13 cellular contexts compared by ENCODE assay signal in the genomic region with DNA sequence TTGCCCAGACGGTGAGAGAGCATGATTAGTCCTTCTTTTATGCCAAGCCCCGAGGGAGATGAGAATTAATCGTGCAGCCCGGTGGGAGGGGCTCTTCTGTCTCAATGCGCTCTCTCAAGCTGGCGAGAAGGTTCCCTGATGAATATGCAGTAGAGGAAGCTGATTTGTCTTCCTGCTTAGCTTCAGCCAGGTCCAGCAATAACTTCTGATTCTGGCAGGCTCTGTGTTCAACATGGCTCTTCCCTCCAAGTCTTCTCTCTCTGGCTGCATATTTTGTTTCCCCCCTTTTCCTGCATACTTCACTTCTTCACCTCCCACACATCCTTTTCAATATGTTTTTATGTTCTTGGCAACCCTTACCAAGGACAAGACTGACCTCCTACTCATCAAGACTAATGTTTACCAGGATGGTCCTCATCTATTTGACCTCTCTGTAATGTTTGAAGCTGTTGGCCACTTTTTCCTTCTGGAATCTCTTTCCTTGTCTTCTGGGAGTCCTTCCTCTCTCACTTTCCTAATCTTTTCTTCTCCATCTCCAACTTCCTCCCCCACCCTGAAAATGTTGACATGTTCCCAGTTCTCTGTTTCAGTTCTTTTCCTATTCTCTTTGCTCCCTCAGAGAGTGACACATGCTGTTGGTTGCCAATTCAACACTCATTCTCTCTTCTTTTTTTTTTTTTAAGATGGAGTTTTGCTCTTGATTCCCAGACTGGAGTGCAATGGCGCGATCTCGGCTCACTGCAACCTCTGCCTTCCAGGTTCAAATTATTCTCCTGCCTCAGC. TPM values are rescaled to one million over a fixed set of nuclear protein-coding genes. Genes with fewer than 3 reads are reported as not detected.
DNase-seq lines count a peak whose midpoint lies in the region; ATAC-seq and TF ChIP-seq lines count a peak whose summit lies in the region.
"Had no signal": no experiment of that assay in that cellular context is flagged by ENCODE, and none has a peak within 500 bp of the region (broad histone marks: within the 10 kb centered on the region; RNA-seq: fewer than 3 reads in every experiment).

No MANE protein-coding gene starts in this region.

- ATAC-seq in esophagus mucosa (peak; percentile 48), GM18907 (IDR thresholded peaks at IDR 0.05; ENCODE audit: unreplicated experiment) (no peak)
- ATAC-seq: activated naive CD8-positive, alpha-beta T cell treated with anti-CD3 and anti-CD28 coated beads, Interleukin-2, amount 50 U/mL, for 24 hours had no signal

- no peaks in the 10 kb centered on the region for H4K20me1 ChIP-seq in neural progenitor cell (ENCODE audit: low read depth)

- H3F3A ChIP-seq in neural progenitor cell (ENCODE audit: low read depth) = peaks cover 7% of the 10 kb centered on the region

- no peak overlapping the region for H3K27ac Mint-ChIP-seq in neural progenitor cell
- H3K27ac Mint-ChIP-seq: activated naive CD8-positive, alpha-beta T cell treated with anti-CD3 and anti-CD28 coated beads, Interleukin-2, amount 50 U/mL, for 24 hours had no signal

- H3K79me2 ChIP-seq in neural progenitor cell (ENCODE audit: low read depth) = no peaks in the 10 kb centered on the region

- H3K27me3 ChIP-seq in neural progenitor cell = no peaks in the 10 kb centered on the region

- no peak overlapping the region for H3K27ac ChIP-seq in neural progenitor cell
- H3K27ac ChIP-seq: psoas muscle had no signal

- TF ChIP-seq CTCF in neural progenitor cell (IDR thresholded peaks at IDR 0.05) = no peak

- H3K4me3 Mint-ChIP-seq in neural progenitor cell = no peak overlapping the region
- H3K4me3 Mint-ChIP-seq: activated naive CD8-positive, alpha-beta T cell treated with anti-CD3 and anti-CD28 coated beads, Interleukin-2, amount 50 U/mL, for 24 hours; CD8-positive, alpha-beta memory T cell had no signal

- no peaks in the 10 kb centered on the region for H3K36me3 ChIP-seq in neural progenitor cell

- H3K4me1 ChIP-seq in neural progenitor cell = peaks cover 13% of the 10 kb centered on the region
- H3K4me1 ChIP-seq: psoas muscle had no signal

- H3K27me3 Mint-ChIP-seq in neural progenitor cell (ENCODE audit: insufficient read depth, low read depth) = no peaks in the 10 kb centered on the region

- H3K4me3 ChIP-seq in neural progenitor cell = no peak overlapping the region
- H3K4me3 ChIP-seq: psoas muscle had no signal

- no peaks in the 10 kb centered on the region for H3K9me3 Mint-ChIP-seq in neural progenitor cell
- H3K9me3 Mint-ChIP-seq: activated naive CD8-positive, alpha-beta T cell treated with anti-CD3 and anti-CD28 coated beads, Interleukin-2, amount 50 U/mL, for 24 hours; CD8-positive, alpha-beta memory T cell had no signal

- H3K4me2 ChIP-seq in neural progenitor cell = no peak overlapping the region

- H3K36me3 Mint-ChIP-seq in neural progenitor cell = no peaks in the 10 kb centered on the region
- H3K36me3 Mint-ChIP-seq: CD8-positive, alpha-beta memory T cell had no signal

- no peak overlapping the region for H3K9ac ChIP-seq in neural progenitor cell

- peak; percentile 91 for DNase-seq in DMS 273 (lab: John Stamatoyannopoulos, UW; ENCODE audit: unreplicated experiment)
- peak; percentile 77 for DNase-seq in NCI-H2171 treated with DMSO at 0.1 percent for 48 hours (lab: John Stamatoyannopoulos, UW)
- DNase-seq in neural progenitor cell (ENCODE audit: low spot score) = peak; percentile 11
- DNase-seq in stimulated activated naive CD4-positive, alpha-beta T cell treated with Interleukin-2 at 50 U/mL for 16 hours (lab: John Stamatoyannopoulos, UW) = no peak
- DNase-seq in NCI-H2029 (lab: John Stamatoyannopoulos, UW) = no peak
- DNase-seq in GOT3 (lab: John Stamatoyannopoulos, UW) = no peak
- DNase-seq: activated CD8-positive, alpha-beta memory T cell treated with anti-CD3 and anti-CD28 coated beads for 24 hours; activated naive CD8-positive, alpha-beta T cell treated with anti-CD3 and anti-CD28 coated beads, Interleukin-2, amount 50 U/mL, for 24 hours; CD8-positive, alpha-beta memory T cell; NCI-H774 had no signal

- peaks cover 22% of the 10 kb centered on the region for H3K4me1 Mint-ChIP-seq in neural progenitor cell
- H3K4me1 Mint-ChIP-seq: activated naive CD8-positive, alpha-beta T cell treated with anti-CD3 and anti-CD28 coated beads, Interleukin-2, amount 50 U/mL, for 24 hours; CD8-positive, alpha-beta memory T cell had no signal

- H3K9me3 ChIP-seq in neural progenitor cell (ENCODE audit: low read depth) = no peaks in the 10 kb centered on the region
- H3K9me3 ChIP-seq: psoas muscle had no signal

- H2AFZ ChIP-seq in neural progenitor cell (replicated peaks) = peak overlapping the region; percentile 50

RNA-seq across cellular contexts. Expression of gene ARL4D, which starts 33.1 kb away (rescaled TPM):
- total RNA-seq in esophagus mucosa = 123 TPM
- 9.2 and 18.6 TPM in 2 replicates for total RNA-seq in neural progenitor cell (ENCODE audit: low replicate concordance)

RNA-seq across cellular contexts. Expression of gene DHX8, which starts 51.8 kb away (rescaled TPM):
- total RNA-seq in esophagus mucosa = 39.0 TPM
- 46.8 and 134 TPM in 2 replicates for total RNA-seq in neural progenitor cell (ENCODE audit: low replicate concordance)

Comparison
In these comparisons a context has a peak if more than half of its experiments do, and no peak if none do; other contexts are left out.
1. DNase-seq: peak in DMS 273 (single experiment), NCI-H2171 treated with DMSO at 0.1 percent for 48 hours (single experiment) and neural progenitor cell (single experiment); none in stimulated activated naive CD4-positive, alpha-beta T cell treated with Interleukin-2 at 50 U/mL for 16 hours (single experiment), NCI-H2029 (single experiment) and GOT3 (single experiment).